10 cellular contexts compared by ENCODE assay signal in the genomic region with DNA sequence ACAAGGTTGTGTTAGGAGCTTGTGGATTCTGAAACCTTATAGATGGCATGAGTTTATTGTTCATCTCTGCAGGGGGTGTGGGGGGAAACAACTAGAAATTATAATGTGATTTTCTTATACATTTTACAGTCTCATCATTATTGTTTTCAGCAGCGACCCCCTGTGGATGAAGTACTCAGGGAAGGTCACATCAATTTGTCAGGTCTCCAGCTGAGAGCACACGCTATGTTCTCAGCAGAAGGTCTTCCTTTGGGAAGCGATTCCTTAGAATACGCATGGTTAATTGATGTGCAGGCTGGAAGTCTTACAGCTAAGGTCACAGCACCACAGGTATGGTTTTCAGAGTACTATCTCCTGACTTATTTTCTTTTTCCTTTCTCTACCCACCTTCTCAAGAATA.
DNase-seq lines count a peak whose midpoint lies in the region; ATAC-seq, FAIRE-seq and TF ChIP-seq lines count a peak whose summit lies in the region.
"Had no signal": no experiment of that assay in that cellular context is flagged by ENCODE, and none has a peak within 500 bp of the region (broad histone marks: within the 10 kb centered on the region; RNA-seq: fewer than 3 reads in every experiment).

No MANE protein-coding gene starts in this region.

- no peak overlapping the region for H3K27ac Mint-ChIP-seq in WTC11

- POLR2A ChIA-PET in WTC11 (lab: Charles Lee): no interaction called here

- no peak for TF ChIP-seq POLR2A in vagina (IDR thresholded peaks at IDR 0.05)

- H3K9me3 ChIP-seq in vagina: no peaks in the 10 kb centered on the region
- H3K9me3 ChIP-seq: left lung had no signal

- no peak overlapping the region for H3K27ac ChIP-seq in vagina
- H3K27ac ChIP-seq: left lung had no signal

- intact Hi-C loops in vagina (cut with DNase I): no loop called here

- no peak overlapping the region for H3K4me3 Mint-ChIP-seq in WTC11

- H3K27me3 Mint-ChIP-seq in WTC11 (ENCODE audit: low read depth): no peaks in the 10 kb centered on the region

- H3K27me3 ChIP-seq in H7 (ENCODE audit: control insufficient read depth, insufficient read depth, low read length) (no peaks in the 10 kb centered on the region), vagina (no peaks in the 10 kb centered on the region)
- H3K27me3 ChIP-seq: left lung had no signal

- CTCF ChIA-PET in WTC11 (lab: Charles Lee): interaction anchor here (1.3 kb wide), 1 partner anchor 324 kb away, joined by 12 read pairs; no protein-coding TSS in a partner anchor

- H3K9me3 Mint-ChIP-seq in WTC11: no peaks in the 10 kb centered on the region

- peak; percentile 74 for ATAC-seq in WTC11
- ATAC-seq in HG03439 (IDR thresholded peaks at IDR 0.05; ENCODE audit: unreplicated experiment): no peak
- no peak for ATAC-seq in HG02938 (IDR thresholded peaks at IDR 0.05; ENCODE audit: unreplicated experiment)
- no peak for ATAC-seq in GM19397 (IDR thresholded peaks at IDR 0.05; ENCODE audit: unreplicated experiment)
- ATAC-seq: left lung had no signal

- DNase-seq in D721Med (ENCODE audit: insufficient read length, low spot score) (no peak), H7 (peak; percentile 16), WTC11 (ENCODE audit: low spot score) (peak; percentile 11), iPS DF 19.7 (ENCODE audit: low read depth, low spot score) (peak; percentile 15), vagina (ENCODE audit: extremely low spot score in 2 of 2) (no peak)
- DNase-seq: cerebellar nuclear complex, left lung had no signal

- peaks cover 10% of the 10 kb centered on the region for H3K4me1 Mint-ChIP-seq in WTC11

- FAIRE-seq in D721Med (lab: Jason Lieb, UNC): no peak

- H3K36me3 ChIP-seq in H7 (replicated peaks; ENCODE audit: control insufficient read depth, insufficient read depth, low read length) (peaks cover 3% of the 10 kb centered on the region), vagina (peaks cover 5 to 22% of the 10 kb centered on the region in 2 donors)

- H3K4me3 ChIP-seq in H7 (ENCODE audit: insufficient read depth, low read depth, low read length): no peak overlapping the region
- H3K4me3 ChIP-seq in vagina: no peak overlapping the region
- H3K4me3 ChIP-seq: left lung had no signal

- H3K4me1 ChIP-seq in vagina: no peaks in the 10 kb centered on the region
- H3K4me1 ChIP-seq: left lung had no signal

- TF ChIP-seq CTCF in D721Med (IDR thresholded peaks at IDR 0.05; ENCODE audit: insufficient read depth, missing control alignments) (peak; percentile 42), WTC11 (IDR thresholded peaks at IDR 0.05) (no peak), vagina (IDR thresholded peaks at IDR 0.05) (no peak)

- H3K36me3 Mint-ChIP-seq in WTC11: peaks cover 7% of the 10 kb centered on the region

TF ChIP-seq in WTC11, 78 proteins besides CTCF, POLR2A, EP300 and RAD21:
- TF ChIP-seq ZNF423 (CRISPR knock-in tag; IDR thresholded peaks at IDR 0.05): peak; percentile 71; the same call in 1 of the 2 replicates
- TF ChIP-seq, protein P1, sequence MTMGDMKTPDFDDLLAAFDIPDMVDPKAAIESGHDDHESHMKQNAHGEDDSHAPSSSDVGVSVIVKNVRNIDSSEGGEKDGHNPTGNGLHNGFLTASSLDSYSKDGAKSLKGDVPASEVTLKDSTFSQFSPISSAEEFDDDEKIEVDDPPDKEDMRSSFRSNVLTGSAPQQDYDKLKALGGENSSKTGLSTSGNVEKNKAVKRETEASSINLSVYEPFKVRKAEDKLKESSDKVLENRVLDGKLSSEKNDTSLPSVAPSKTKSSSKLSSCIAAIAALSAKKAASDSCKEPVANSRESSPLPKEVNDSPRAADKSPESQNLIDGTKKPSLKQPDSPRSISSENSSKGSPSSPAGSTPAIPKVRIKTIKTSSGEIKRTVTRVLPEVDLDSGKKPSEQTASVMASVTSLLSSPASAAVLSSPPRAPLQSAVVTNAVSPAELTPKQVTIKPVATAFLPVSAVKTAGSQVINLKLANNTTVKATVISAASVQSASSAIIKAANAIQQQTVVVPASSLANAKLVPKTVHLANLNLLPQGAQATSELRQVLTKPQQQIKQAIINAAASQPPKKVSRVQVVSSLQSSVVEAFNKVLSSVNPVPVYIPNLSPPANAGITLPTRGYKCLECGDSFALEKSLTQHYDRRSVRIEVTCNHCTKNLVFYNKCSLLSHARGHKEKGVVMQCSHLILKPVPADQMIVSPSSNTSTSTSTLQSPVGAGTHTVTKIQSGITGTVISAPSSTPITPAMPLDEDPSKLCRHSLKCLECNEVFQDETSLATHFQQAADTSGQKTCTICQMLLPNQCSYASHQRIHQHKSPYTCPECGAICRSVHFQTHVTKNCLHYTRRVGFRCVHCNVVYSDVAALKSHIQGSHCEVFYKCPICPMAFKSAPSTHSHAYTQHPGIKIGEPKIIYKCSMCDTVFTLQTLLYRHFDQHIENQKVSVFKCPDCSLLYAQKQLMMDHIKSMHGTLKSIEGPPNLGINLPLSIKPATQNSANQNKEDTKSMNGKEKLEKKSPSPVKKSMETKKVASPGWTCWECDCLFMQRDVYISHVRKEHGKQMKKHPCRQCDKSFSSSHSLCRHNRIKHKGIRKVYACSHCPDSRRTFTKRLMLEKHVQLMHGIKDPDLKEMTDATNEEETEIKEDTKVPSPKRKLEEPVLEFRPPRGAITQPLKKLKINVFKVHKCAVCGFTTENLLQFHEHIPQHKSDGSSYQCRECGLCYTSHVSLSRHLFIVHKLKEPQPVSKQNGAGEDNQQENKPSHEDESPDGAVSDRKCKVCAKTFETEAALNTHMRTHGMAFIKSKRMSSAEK (CRISPR knock-in tag; IDR thresholded peaks at IDR 0.05; ENCODE audit: borderline replicate concordance): no peak
TF ChIP-seq in WTC11: peak in this region for 1.

Comparison
In these comparisons a context has a peak if more than half of its experiments do, and no peak if none do; other contexts are left out.
1. DNase-seq: peak in H7 (single experiment), WTC11 (single experiment) and iPS DF 19.7 (single experiment); none in D721Med (single experiment) and vagina (0 of 2).